Comparison of ENCODE assay signal across 14 cellular contexts in the genomic region with DNA sequence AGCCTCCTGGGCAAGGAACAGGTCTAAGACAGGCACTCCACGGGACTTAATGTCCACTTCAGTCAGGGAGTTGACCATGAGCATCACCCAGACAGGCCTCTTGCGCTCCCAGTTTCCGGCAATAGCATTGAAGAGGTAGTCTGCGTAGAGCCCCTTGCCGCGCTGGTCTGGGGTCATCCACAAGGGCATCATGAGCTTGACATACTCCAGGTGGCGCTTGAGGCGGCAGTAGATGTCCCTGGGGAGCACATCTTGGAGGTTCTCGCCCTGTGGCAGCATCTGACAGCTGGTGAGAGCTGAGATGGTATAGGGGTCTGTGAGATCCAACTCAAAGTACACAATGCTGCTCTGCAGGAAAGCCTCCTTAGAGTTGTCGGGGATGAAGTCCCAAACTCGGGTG. TPM values are rescaled to one million over a fixed set of nuclear protein-coding genes. Genes with fewer than 3 reads are reported as not detected.
A peak's percentile ranks its signal among the peaks of the same experiment; 100 is the strongest.
DNase-seq lines count a peak whose midpoint lies in the region; ATAC-seq and TF ChIP-seq lines count a peak whose summit lies in the region.
"Had no signal": no experiment of that assay in that cellular context is flagged by ENCODE, and none has a peak within 500 bp of the region (broad histone marks: within the 10 kb centered on the region; RNA-seq: fewer than 3 reads in every experiment).

No MANE protein-coding gene starts in this region.

- no peak overlapping the region for H3K4me3 Mint-ChIP-seq in activated CD4-positive, alpha-beta T cell treated with anti-CD3 and anti-CD28 coated beads, Interleukin-2, amount 10 ng/mL, durations not matched to agents 24 days and 14 days
- H3K4me3 Mint-ChIP-seq in activated CD4-positive, alpha-beta T cell treated with anti-CD3 and anti-CD28 coated beads, Interleukin-2, amount 10 ng/mL, durations not matched to agents 7 days and 5 days = no peak overlapping the region
- H3K4me3 Mint-ChIP-seq in naive B cell = no peak overlapping the region
- H3K4me3 Mint-ChIP-seq: HFFc6 had no signal

- no peaks in the 10 kb centered on the region for H3K27me3 Mint-ChIP-seq in activated CD4-positive, alpha-beta T cell treated with anti-CD3 and anti-CD28 coated beads, Interleukin-2, amount 10 ng/mL, durations not matched to agents 24 days and 14 days
- H3K27me3 Mint-ChIP-seq in activated CD4-positive, alpha-beta T cell treated with anti-CD3 and anti-CD28 coated beads, Interleukin-2, amount 10 ng/mL, durations not matched to agents 7 days and 5 days = no peaks in the 10 kb centered on the region
- no peaks in the 10 kb centered on the region for H3K27me3 Mint-ChIP-seq in naive B cell

- intact Hi-C loops in activated CD4-positive, alpha-beta T cell treated with anti-CD3 and anti-CD28 coated beads, Interleukin-2, amount 10 ng/mL, durations not matched to agents 24 days and 14 days (cut with micrococcal nuclease) = no loop called here
- intact Hi-C loops in breast epithelium (cut with DNase I; ENCODE audit: low total_unique reads) = no loop called here

- H3K36me3 ChIP-seq in WERI-Rb-1 = no peaks in the 10 kb centered on the region
- no peaks in the 10 kb centered on the region for H3K36me3 ChIP-seq in breast epithelium
- H3K36me3 ChIP-seq: lower lobe of right lung, upper lobe of right lung had no signal

- no peaks in the 10 kb centered on the region for H3K27me3 ChIP-seq in WERI-Rb-1 (ENCODE audit: insufficient read depth, low read depth, severe bottlenecking)
- H3K27me3 ChIP-seq in breast epithelium = no peaks in the 10 kb centered on the region
- H3K27me3 ChIP-seq: upper lobe of right lung had no signal

- peak overlapping the region; percentile 78 for H3K27ac Mint-ChIP-seq in activated CD4-positive, alpha-beta T cell treated with anti-CD3 and anti-CD28 coated beads, Interleukin-2, amount 10 ng/mL, durations not matched to agents 24 days and 14 days
- H3K27ac Mint-ChIP-seq in activated CD4-positive, alpha-beta T cell treated with anti-CD3 and anti-CD28 coated beads, Interleukin-2, amount 10 ng/mL, durations not matched to agents 7 days and 5 days = no peak overlapping the region
- H3K27ac Mint-ChIP-seq in naive B cell = no peak overlapping the region
- H3K27ac Mint-ChIP-seq: HFFc6 had no signal

- peaks cover 50% of the 10 kb centered on the region for H3K36me3 Mint-ChIP-seq in activated CD4-positive, alpha-beta T cell treated with anti-CD3 and anti-CD28 coated beads, Interleukin-2, amount 10 ng/mL, durations not matched to agents 24 days and 14 days (ENCODE audit: low read depth)
- H3K36me3 Mint-ChIP-seq in activated CD4-positive, alpha-beta T cell treated with anti-CD3 and anti-CD28 coated beads, Interleukin-2, amount 10 ng/mL, durations not matched to agents 7 days and 5 days (ENCODE audit: low read depth) = peaks cover 60% of the 10 kb centered on the region
- H3K36me3 Mint-ChIP-seq in naive B cell = peaks cover 0 to 5% of the 10 kb centered on the region in 2 donors

- H3K4me3 ChIP-seq in WERI-Rb-1 (ENCODE audit: low read depth, low read length) (no peak overlapping the region), breast epithelium (no peak overlapping the region)
- H3K4me3 ChIP-seq: lower lobe of right lung, upper lobe of right lung had no signal

- peaks cover 56% of the 10 kb centered on the region for H3K4me1 Mint-ChIP-seq in activated CD4-positive, alpha-beta T cell treated with anti-CD3 and anti-CD28 coated beads, Interleukin-2, amount 10 ng/mL, durations not matched to agents 24 days and 14 days
- H3K4me1 Mint-ChIP-seq in activated CD4-positive, alpha-beta T cell treated with anti-CD3 and anti-CD28 coated beads, Interleukin-2, amount 10 ng/mL, durations not matched to agents 7 days and 5 days = peaks cover 74% of the 10 kb centered on the region
- peaks cover 7 to 16% (median 11%) of the 10 kb centered on the region in 3 donors for H3K4me1 Mint-ChIP-seq in naive B cell

- no peak overlapping the region for H3K27ac ChIP-seq in WERI-Rb-1
- H3K27ac ChIP-seq in breast epithelium = no peak overlapping the region
- H3K27ac ChIP-seq: lower lobe of right lung, upper lobe of right lung had no signal

- peak; percentile 17 for TF ChIP-seq CTCF in GM20000 (IDR thresholded peaks at IDR 0.05; ENCODE audit: extremely low read depth, missing control alignments)
- TF ChIP-seq CTCF in WERI-Rb-1 (IDR thresholded peaks at IDR 0.05; ENCODE audit: low read depth, low read length) = 0 out of 2 replicates have a peak, but pooled peaks have one; percentile 5
- no peak for TF ChIP-seq CTCF in breast epithelium (IDR thresholded peaks at IDR 0.05)

- POLR2A ChIA-PET in activated CD4-positive, alpha-beta T cell treated with anti-CD3 and anti-CD28 coated beads, Interleukin-2, amount 10 ng/mL, durations not matched to agents 7 days and 5 days (lab: Charles Lee) = no interaction called here

- H3K9me3 ChIP-seq in WERI-Rb-1 (ENCODE audit: severe bottlenecking) (no peaks in the 10 kb centered on the region), breast epithelium (no peaks in the 10 kb centered on the region)
- H3K9me3 ChIP-seq: lower lobe of right lung, upper lobe of right lung had no signal

- H3K4me1 ChIP-seq in breast epithelium = peaks cover 0 to 5% of the 10 kb centered on the region in 2 donors
- H3K4me1 ChIP-seq: lower lobe of right lung, upper lobe of right lung had no signal

- H3K9me3 Mint-ChIP-seq in activated CD4-positive, alpha-beta T cell treated with anti-CD3 and anti-CD28 coated beads, Interleukin-2, amount 10 ng/mL, durations not matched to agents 24 days and 14 days = no peaks in the 10 kb centered on the region
- H3K9me3 Mint-ChIP-seq in activated CD4-positive, alpha-beta T cell treated with anti-CD3 and anti-CD28 coated beads, Interleukin-2, amount 10 ng/mL, durations not matched to agents 7 days and 5 days = peaks cover 2% of the 10 kb centered on the region
- no peaks in the 10 kb centered on the region for H3K9me3 Mint-ChIP-seq in naive B cell
- H3K9me3 Mint-ChIP-seq: HFFc6 had no signal

- TF ChIP-seq POLR2A in breast epithelium (IDR thresholded peaks at IDR 0.05) = no peak

- ATAC-seq in naive B cell (ENCODE audit: low read depth in 2 of 2) (peak; percentile 47 to 58), HG03097 (IDR thresholded peaks at IDR 0.05; ENCODE audit: low FRiP score, unreplicated experiment) (no peak)
- ATAC-seq: lower lobe of right lung, PC-3, upper lobe of right lung had no signal

- CTCF ChIA-PET in activated CD4-positive, alpha-beta T cell treated with anti-CD3 and anti-CD28 coated beads, Interleukin-2, amount 10 ng/mL, durations not matched to agents 7 days and 5 days (lab: Charles Lee) = interaction anchor here (0.7 to 3.4 kb wide), 5 partner anchors 8 to 55 kb away, joined by 3 to 19 read pairs (median 7); a partner anchor contains a TSS

- DNase-seq in activated CD4-positive, alpha-beta T cell treated with anti-CD3 and anti-CD28 coated beads, Interleukin-2, amount 10 ng/mL, durations not matched to agents 24 days and 14 days = no peak
- no peak for DNase-seq in activated CD4-positive, alpha-beta T cell treated with anti-CD3 and anti-CD28 coated beads, Interleukin-2, amount 10 ng/mL, durations not matched to agents 7 days and 5 days
- DNase-seq in GM20000 (ENCODE audit: low spot score) (no peak), WERI-Rb-1 (no peak), naive B cell (peak; percentile 21), NCI-H1694 (lab: John Stamatoyannopoulos, UW) (no peak), breast epithelium (ENCODE audit: low spot score in 2 of 2) (no peak)
- DNase-seq: HFFc6; lower lobe of right lung; NCI-H2081 treated with DMSO at 0.1 percent for 48 hours; PC-3; stimulated activated CD4-positive, alpha-beta T cell treated with anti-CD3 and anti-CD28 coated beads, Interleukin-12 subunit alpha, Interleukin-12 subunit beta, amount 100 ng/mL, for 4 hours; upper lobe of right lung had no signal

RNA-seq across cellular contexts. Expression of a gene that starts 10.6 kb away (rescaled TPM):
- total RNA-seq in activated CD4-positive, alpha-beta T cell treated with anti-CD3 and anti-CD28 coated beads, Interleukin-2, amount 10 ng/mL, durations not matched to agents 24 days and 14 days = 56.3 and 59.6 TPM in 2 replicates
- 10 to 100 TPM; 70.2 to 74.6 TPM for total RNA-seq in activated CD4-positive, alpha-beta T cell treated with anti-CD3 and anti-CD28 coated beads, Interleukin-2, amount 10 ng/mL, durations not matched to agents 7 days and 5 days
- 10 to 100 TPM in 3 of 6 donors, 1 to 10 TPM in 3; 6.5 to 12.3 (median 9.4) TPM for polyA plus RNA-seq in naive B cell (ENCODE audit: low read depth in 6 of 6)
- 1 to 10 TPM; 2.2 to 7.4 (median 5.6) TPM for total RNA-seq in breast epithelium

RNA-seq across cellular contexts. Expression of a gene that starts 35.1 kb away (rescaled TPM):
- total RNA-seq in activated CD4-positive, alpha-beta T cell treated with anti-CD3 and anti-CD28 coated beads, Interleukin-2, amount 10 ng/mL, durations not matched to agents 24 days and 14 days = 2,196 and 2,218 TPM in 2 replicates
- total RNA-seq in activated CD4-positive, alpha-beta T cell treated with anti-CD3 and anti-CD28 coated beads, Interleukin-2, amount 10 ng/mL, durations not matched to agents 7 days and 5 days = 1,000 to 10,000 TPM; 5,491 to 5,845 TPM
- polyA plus RNA-seq in naive B cell (ENCODE audit: low read depth in 6 of 6) = 1,000 to 10,000 TPM; 5,825 to 8,742 (median 6,750) TPM
- total RNA-seq in breast epithelium = 1,000 to 10,000 TPM; 1,918 to 5,529 (median 3,700) TPM

Comparison
In these comparisons a context has a peak if more than half of its experiments do, and no peak if none do; other contexts are left out.
1. CTCF ChIP-seq: peak in GM20000 (single experiment) and WERI-Rb-1 (single experiment); none in breast epithelium (0 of 3).